In the genomic region with DNA sequence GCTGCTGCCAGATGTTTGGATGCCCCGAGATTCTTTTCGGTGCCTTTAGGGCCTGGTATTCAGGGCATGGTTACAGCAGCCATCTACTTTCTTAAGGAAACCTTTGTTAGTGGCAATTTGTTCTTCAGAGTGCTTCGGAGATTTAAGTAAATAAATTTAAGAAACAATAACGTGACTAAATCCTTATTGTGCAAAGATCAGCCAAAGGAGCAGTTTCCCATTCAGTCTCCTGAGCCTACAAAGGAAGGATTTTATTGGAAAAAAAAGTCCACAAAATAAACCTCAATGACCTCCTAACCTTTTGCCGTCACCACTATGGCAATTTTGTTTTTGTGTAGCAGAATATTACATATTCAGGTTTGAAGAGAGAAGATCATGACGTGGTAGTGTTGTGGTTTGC, we compare ENCODE assay signal across 21 cellular contexts.
DNase-seq lines count a peak whose midpoint lies in the region; ATAC-seq and TF ChIP-seq lines count a peak whose summit lies in the region.
"Had no signal": no experiment of that assay in that cellular context is flagged by ENCODE, and none has a peak within 500 bp of the region (broad histone marks: within the 10 kb centered on the region; RNA-seq: fewer than 3 reads in every experiment).

No MANE protein-coding gene starts in this region.

- CTCF ChIA-PET in CD8-positive, alpha-beta memory T cell (lab: Charles Lee) = no interaction called here

- H3K9me3 Mint-ChIP-seq in CD8-positive, alpha-beta memory T cell = peaks cover 0 to 4% (median 0%) of the 10 kb centered on the region in 5 donors

- WGBS in gastroesophageal sphincter (ENCODE audit: low coverage in 1 of 2), 2 donors = 26 to 31% methylated on average over 4 to 6 of the region's 6 CpGs
- WGBS in prostate gland = 26% methylated on average over 6 of the region's 6 CpGs

- TF ChIP-seq CTCF in gastroesophageal sphincter (IDR thresholded peaks at IDR 0.05) (no peak), prostate gland (IDR thresholded peaks at IDR 0.05) (no peak), uterus (IDR thresholded peaks at IDR 0.05) (no peak)

- TF ChIP-seq EP300 in gastroesophageal sphincter (IDR thresholded peaks at IDR 0.05) = no peak

- H3K27me3 ChIP-seq in HAP-1 (ENCODE audit: low read depth) (no peaks in the 10 kb centered on the region), gastroesophageal sphincter (no peaks in the 10 kb centered on the region), prostate gland (replicated peaks; ENCODE audit: insufficient read depth) (no peaks in the 10 kb centered on the region), uterus (no peaks in the 10 kb centered on the region)
- H3K27me3 ChIP-seq in CD8-positive, alpha-beta memory T cell (ENCODE audit: insufficient read depth, low read length, poor library complexity, severe bottlenecking) = no peaks in the 10 kb centered on the region

- H3K36me3 ChIP-seq in HAP-1 (replicated peaks) (no peaks in the 10 kb centered on the region), gastroesophageal sphincter (peaks cover 0 to 11% of the 10 kb centered on the region in 2 donors), prostate gland (no peaks in the 10 kb centered on the region), uterus (no peaks in the 10 kb centered on the region)
- no peaks in the 10 kb centered on the region for H3K36me3 ChIP-seq in CD8-positive, alpha-beta memory T cell (ENCODE audit: insufficient read depth, low read length)
- H3K36me3 ChIP-seq: BE2C had no signal

- no peak overlapping the region for H3K4me3 ChIP-seq in HAP-1
- H3K4me3 ChIP-seq in gastroesophageal sphincter = no peak overlapping the region
- no peak overlapping the region for H3K4me3 ChIP-seq in prostate gland
- H3K4me3 ChIP-seq in uterus = no peak overlapping the region
- no peak overlapping the region for H3K4me3 ChIP-seq in CD8-positive, alpha-beta memory T cell (ENCODE audit: low read length)
- H3K4me3 ChIP-seq: PC-9 had no signal

- in situ Hi-C loops in HAP-1 (cut with MboI; ENCODE audit: low sequenced_read_pairs) = loop anchor here (25.0 kb wide), 2 partner anchors 1253 to 1378 kb away; no protein-coding TSS in a partner anchor

- no peak overlapping the region for H3K4me3 Mint-ChIP-seq in CD8-positive, alpha-beta memory T cell

- no peak overlapping the region for H3K27ac Mint-ChIP-seq in CD8-positive, alpha-beta memory T cell

- intact Hi-C loops in prostate gland (cut with DNase I) (loop anchor here (5.0 to 10.0 kb wide), 2 partner anchors 65 to 122 kb away; no protein-coding TSS in a partner anchor), uterus (cut with DNase I; ENCODE audit: low total_unique reads) (no loop called here)

- peaks cover 0 to 5% of the 10 kb centered on the region in 2 donors for H3K27me3 Mint-ChIP-seq in CD8-positive, alpha-beta memory T cell

- DNase-seq in HAP-1 (ENCODE audit: low spot score in 2 of 2) = peak; percentile 73 to 93
- DNase-seq in prostate gland (ENCODE audit: low spot score) = no peak
- no peak for DNase-seq in uterus
- DNase-seq in CD8-positive, alpha-beta memory T cell = no peak
- no peak for DNase-seq in SW480 (ENCODE audit: low spot score)
- DNase-seq in dedifferentiated amniotic fluid mesenchymal stem cell (ENCODE audit: extremely low spot score) = no peak
- DNase-seq: BE2C, EL, GF-D8, H7, KG1, NCI-H1092 treated with DMSO at 0.1 percent for 48 hours, NCI-H1436 treated with DMSO at 0.1 percent for 48 hours, NCI-H1930, NCI-H2227 treated with DMSO at 0.1 percent for 48 hours, NCI-H510A treated with DMSO at 0.1 percent for 48 hours, NCI-H748 treated with DMSO at 0.1 percent for 48 hours, PC-9, RPMI8226, SHP77 had no signal

- H3K9me3 ChIP-seq in HAP-1 = no peaks in the 10 kb centered on the region; the same call in 1 of the 2 replicates
- no peaks in the 10 kb centered on the region for H3K9me3 ChIP-seq in gastroesophageal sphincter
- H3K9me3 ChIP-seq in prostate gland = no peaks in the 10 kb centered on the region
- H3K9me3 ChIP-seq in uterus = no peaks in the 10 kb centered on the region
- H3K9me3 ChIP-seq in CD8-positive, alpha-beta memory T cell (ENCODE audit: low read length) = no peaks in the 10 kb centered on the region
- H3K9me3 ChIP-seq: BE2C had no signal

- H3K36me3 Mint-ChIP-seq in CD8-positive, alpha-beta memory T cell = no peaks in the 10 kb centered on the region

- H3K27ac ChIP-seq in gastroesophageal sphincter (peak overlapping the region; percentile 78 to 83 (median 81)), prostate gland (peak overlapping the region; percentile 46 to 55), uterus (peak overlapping the region; percentile 92 to 94)
- H3K27ac ChIP-seq in CD8-positive, alpha-beta memory T cell (ENCODE audit: low read depth, low read length) = no peak overlapping the region
- H3K27ac ChIP-seq: PC-9 had no signal

- POLR2A ChIA-PET in CD8-positive, alpha-beta memory T cell (lab: Charles Lee) = no interaction called here

- H3K4me1 ChIP-seq in HAP-1 = peaks cover 37% of the 10 kb centered on the region
- peaks cover 22 to 97% (median 31%) of the 10 kb centered on the region in 3 donors for H3K4me1 ChIP-seq in gastroesophageal sphincter
- H3K4me1 ChIP-seq in prostate gland (replicated peaks) = peaks cover 16% of the 10 kb centered on the region
- peaks cover 15 to 28% of the 10 kb centered on the region in 2 donors for H3K4me1 ChIP-seq in uterus
- no peaks in the 10 kb centered on the region for H3K4me1 ChIP-seq in CD8-positive, alpha-beta memory T cell (ENCODE audit: insufficient read depth, low read length)
- H3K4me1 ChIP-seq: BE2C had no signal

- H3K4me1 Mint-ChIP-seq in CD8-positive, alpha-beta memory T cell = peaks cover 0 to 5% (median 4%) of the 10 kb centered on the region in 3 donors

- no peak for ATAC-seq in gastroesophageal sphincter

- TF ChIP-seq POLR2A in gastroesophageal sphincter (IDR thresholded peaks at IDR 0.05) (no peak), prostate gland (IDR thresholded peaks at IDR 0.05) (no peak), uterus (IDR thresholded peaks at IDR 0.05) (no peak)

Comparison
In these comparisons a context has a peak if more than half of its experiments do, and no peak if none do; other contexts are left out.
1. DNase-seq: peak in HAP-1 (2 of 2); none in prostate gland (single experiment), uterus (0 of 2), CD8-positive, alpha-beta memory T cell (0 of 5), SW480 (single experiment) and dedifferentiated amniotic fluid mesenchymal stem cell (single experiment).